In the genomic region with DNA sequence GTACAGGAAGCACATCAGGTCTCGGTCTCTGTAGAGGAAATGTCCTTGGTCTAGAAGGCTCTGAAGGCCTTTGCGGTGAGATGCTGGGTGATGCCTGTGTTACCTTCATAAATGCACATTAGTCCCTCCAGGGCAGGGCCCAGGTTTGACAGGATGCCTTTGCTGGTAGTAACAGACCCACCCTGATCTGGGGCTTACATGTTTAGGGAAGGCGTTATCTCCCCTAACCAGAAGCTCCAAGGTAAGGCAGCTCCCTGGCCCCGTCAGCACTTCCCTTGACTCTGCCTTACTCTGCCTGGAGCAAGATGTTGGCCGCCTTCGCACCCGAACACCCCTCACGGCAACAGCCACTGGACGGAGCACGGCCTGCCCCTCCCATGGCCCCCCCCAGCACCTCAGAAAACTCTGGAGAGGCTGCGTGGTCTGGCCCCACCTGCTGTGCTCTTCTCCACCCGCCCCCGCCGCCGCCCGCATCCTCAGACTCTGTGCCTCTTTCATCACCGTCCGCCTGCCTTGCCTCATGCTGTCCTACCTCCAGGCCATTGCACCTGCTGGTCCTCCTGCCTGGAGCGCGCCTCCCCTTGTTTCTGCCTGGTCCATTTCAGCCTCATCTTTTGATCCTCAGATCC, we compare ENCODE assay signal across 1 cellular context.
TF ChIP-seq lines count a peak whose summit lies in the region.

No MANE protein-coding gene starts in this region.

TF ChIP-seq in K562, 482 proteins besides CTCF, POLR2A, EP300 and RAD21 (continued from another document and continues in another):
- TF ChIP-seq HBP1 (CRISPR knock-in tag; IDR thresholded peaks at IDR 0.05) (no peak), THRA (IDR thresholded peaks at IDR 0.05) (no peak), HLTF (IDR thresholded peaks at IDR 0.05) (no peak), CXXC5 (CRISPR knock-in tag; IDR thresholded peaks at IDR 0.05) (peak; percentile 63), ZBTB17 (CRISPR knock-in tag; IDR thresholded peaks at IDR 0.05) (no peak), ZBTB11 (CRISPR knock-in tag; IDR thresholded peaks at IDR 0.05) (peak in 1 of 3 experiments; percentile 29; a peak in 1 of 6 replicates), ZNF551 (CRISPR knock-in tag; IDR thresholded peaks at IDR 0.05) (no peak), THRAP3 (IDR thresholded peaks at IDR 0.05; ENCODE audit: borderline replicate concordance) (no peak), NFE2 (IDR thresholded peaks at IDR 0.05; ENCODE audit: low read depth) (peak; percentile 59), EGR1 (conservative IDR thresholded peaks at IDR 0.05) (peak; percentile 91), NCOA1 (IDR thresholded peaks at IDR 0.05; ENCODE audit: low read depth) (no peak), HCFC1 (IDR thresholded peaks at IDR 0.05; ENCODE audit: low read depth, low read length) (no peak), TAF15 (IDR thresholded peaks at IDR 0.05; ENCODE audit: low read depth, low read length) (no peak), ZNF398 (CRISPR knock-in tag; IDR thresholded peaks at IDR 0.05) (no peak), ZFX (CRISPR knock-in tag; IDR thresholded peaks at IDR 0.05) (peak; percentile 40; the same call in 1 of the 2 replicates), ZNF253 (CRISPR knock-in tag; conservative IDR thresholded peaks at IDR 0.05) (no peak), POU5F1 (IDR thresholded peaks at IDR 0.05; ENCODE audit: borderline replicate concordance, low read depth, low read length, partially characterized antibody) (no peak), RBM22 (IDR thresholded peaks at IDR 0.05; ENCODE audit: low read depth, low read length, poor library complexity, severe bottlenecking) (no peak), CREB5 (CRISPR knock-in tag; IDR thresholded peaks at IDR 0.05) (no peak), KAT2B (IDR thresholded peaks at IDR 0.05; ENCODE audit: low read depth, low read length) (no peak), NR2F6 (CRISPR knock-in tag; IDR thresholded peaks at IDR 0.05) (no peak), PCBP1 (IDR thresholded peaks at IDR 0.05; ENCODE audit: low read depth, low read length, poor library complexity, severe bottlenecking) (no peak), ATF7 (IDR thresholded peaks at IDR 0.05) (peak; percentile 62), NBN (IDR thresholded peaks at IDR 0.05; ENCODE audit: low read depth) (0 out of 2 replicates have a peak, but pooled peaks have one; percentile 58), CC2D1A (IDR thresholded peaks at IDR 0.05) (peak; percentile 44; the same call in 1 of the 2 replicates), ZNF778 (CRISPR knock-in tag; IDR thresholded peaks at IDR 0.05) (no peak), C11orf30 (IDR thresholded peaks at IDR 0.05; ENCODE audit: low read depth) (peak; percentile 55), GTF2F1 (IDR thresholded peaks at IDR 0.05; ENCODE audit: low read depth, low read length) (no peak), MYBL2 (IDR thresholded peaks at IDR 0.05; ENCODE audit: low read depth) (no peak), MYBL2 (CRISPR knock-in tag; IDR thresholded peaks at IDR 0.05; ENCODE audit: borderline replicate concordance) (no peak), ZNF740 (CRISPR knock-in tag; IDR thresholded peaks at IDR 0.05) (peak; percentile 93), ZNF740 (tag; IDR thresholded peaks at IDR 0.05) (peak in 1 of 2 experiments; percentile 48; a peak in 1 of 4 replicates), TAL1 (IDR thresholded peaks at IDR 0.05) (peak; percentile 90), KDM4B (IDR thresholded peaks at IDR 0.05; ENCODE audit: borderline replicate concordance in 2 of 2, low read depth in 1 of 2) (no peak), CREBBP (IDR thresholded peaks at IDR 0.05; ENCODE audit: low read depth, low read length) (no peak), KLF10 (CRISPR knock-in tag; IDR thresholded peaks at IDR 0.05) (no peak), ZKSCAN8 (CRISPR knock-in tag; IDR thresholded peaks at IDR 0.05) (no peak), MXI1 (IDR thresholded peaks at IDR 0.05; ENCODE audit: low read depth, low read length) (no peak), SRSF7 (optimal IDR thresholded peaks at IDR 0.05; ENCODE audit: low read depth, low read length) (no peak), ZNF830 (CRISPR knock-in tag; IDR thresholded peaks at IDR 0.05) (no peak), PPARD (CRISPR knock-in tag; IDR thresholded peaks at IDR 0.05) (no peak), ZNF717 (CRISPR knock-in tag; IDR thresholded peaks at IDR 0.05) (no peak), ZNF57 (CRISPR knock-in tag; IDR thresholded peaks at IDR 0.05) (no peak)
- TF ChIP-seq, protein P1, sequence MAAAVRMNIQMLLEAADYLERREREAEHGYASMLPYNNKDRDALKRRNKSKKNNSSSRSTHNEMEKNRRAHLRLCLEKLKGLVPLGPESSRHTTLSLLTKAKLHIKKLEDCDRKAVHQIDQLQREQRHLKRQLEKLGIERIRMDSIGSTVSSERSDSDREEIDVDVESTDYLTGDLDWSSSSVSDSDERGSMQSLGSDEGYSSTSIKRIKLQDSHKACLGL (CRISPR knock-in tag; IDR thresholded peaks at IDR 0.05; ENCODE audit: borderline replicate concordance, poor library complexity, severe bottlenecking) = no peak
- TF ChIP-seq, protein P2, sequence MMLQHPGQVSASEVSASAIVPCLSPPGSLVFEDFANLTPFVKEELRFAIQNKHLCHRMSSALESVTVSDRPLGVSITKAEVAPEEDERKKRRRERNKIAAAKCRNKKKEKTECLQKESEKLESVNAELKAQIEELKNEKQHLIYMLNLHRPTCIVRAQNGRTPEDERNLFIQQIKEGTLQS (IDR thresholded peaks at IDR 0.05) = peak; percentile 90
- TF ChIP-seq, protein P2 (CRISPR knock-in tag; conservative IDR thresholded peaks at IDR 0.05) = no peak
- TF ChIP-seq, protein P3, sequence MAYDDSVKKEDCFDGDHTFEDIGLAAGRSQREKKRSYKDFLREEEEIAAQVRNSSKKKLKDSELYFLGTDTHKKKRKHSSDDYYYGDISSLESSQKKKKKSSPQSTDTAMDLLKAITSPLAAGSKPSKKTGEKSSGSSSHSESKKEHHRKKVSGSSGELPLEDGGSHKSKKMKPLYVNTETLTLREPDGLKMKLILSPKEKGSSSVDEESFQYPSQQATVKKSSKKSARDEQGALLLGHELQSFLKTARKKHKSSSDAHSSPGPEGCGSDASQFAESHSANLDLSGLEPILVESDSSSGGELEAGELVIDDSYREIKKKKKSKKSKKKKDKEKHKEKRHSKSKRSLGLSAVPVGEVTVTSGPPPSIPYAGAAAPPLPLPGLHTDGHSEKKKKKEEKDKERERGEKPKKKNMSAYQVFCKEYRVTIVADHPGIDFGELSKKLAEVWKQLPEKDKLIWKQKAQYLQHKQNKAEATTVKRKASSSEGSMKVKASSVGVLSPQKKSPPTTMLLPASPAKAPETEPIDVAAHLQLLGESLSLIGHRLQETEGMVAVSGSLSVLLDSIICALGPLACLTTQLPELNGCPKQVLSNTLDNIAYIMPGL (CRISPR knock-in tag; IDR thresholded peaks at IDR 0.05) = no peak
- TF ChIP-seq, protein P4, sequence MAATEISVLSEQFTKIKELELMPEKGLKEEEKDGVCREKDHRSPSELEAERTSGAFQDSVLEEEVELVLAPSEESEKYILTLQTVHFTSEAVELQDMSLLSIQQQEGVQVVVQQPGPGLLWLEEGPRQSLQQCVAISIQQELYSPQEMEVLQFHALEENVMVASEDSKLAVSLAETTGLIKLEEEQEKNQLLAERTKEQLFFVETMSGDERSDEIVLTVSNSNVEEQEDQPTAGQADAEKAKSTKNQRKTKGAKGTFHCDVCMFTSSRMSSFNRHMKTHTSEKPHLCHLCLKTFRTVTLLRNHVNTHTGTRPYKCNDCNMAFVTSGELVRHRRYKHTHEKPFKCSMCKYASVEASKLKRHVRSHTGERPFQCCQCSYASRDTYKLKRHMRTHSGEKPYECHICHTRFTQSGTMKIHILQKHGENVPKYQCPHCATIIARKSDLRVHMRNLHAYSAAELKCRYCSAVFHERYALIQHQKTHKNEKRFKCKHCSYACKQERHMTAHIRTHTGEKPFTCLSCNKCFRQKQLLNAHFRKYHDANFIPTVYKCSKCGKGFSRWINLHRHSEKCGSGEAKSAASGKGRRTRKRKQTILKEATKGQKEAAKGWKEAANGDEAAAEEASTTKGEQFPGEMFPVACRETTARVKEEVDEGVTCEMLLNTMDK (IDR thresholded peaks at IDR 0.05; ENCODE audit: borderline replicate concordance, insufficient read depth, low read depth, low read length, poor library complexity, severe bottlenecking) = no peak
